8 cellular contexts compared by ENCODE assay signal in genomic region chr12:88299567-88300101, GRCh38.
DNase-seq lines count a peak whose midpoint lies in the region; ATAC-seq and TF ChIP-seq lines count a peak whose summit lies in the region.

No MANE protein-coding gene starts in this region.

- DNase-seq in cardiac muscle cell (ENCODE audit: low read depth in 1 of 2, low spot score in 1 of 2) (peak in 1 of 2 donors; percentile 93), Right ventricle myocardium superior (no peak), PC-9 (peak; percentile 71 to 87), type B pancreatic cell (ENCODE audit: extremely low spot score, unreplicated experiment) (no peak), mucosa of descending colon (no peak), NCI-H2029 (lab: John Stamatoyannopoulos, UW) (no peak)

- peak overlapping the region; percentile 8 for H3K27ac Mint-ChIP-seq in type B pancreatic cell

- no TSS peak for BruUV-seq in PC-9 (replicated peaks; lab: Mats Ljungman, UMichigan)

- intact Hi-C loops in Right ventricle myocardium superior (cut with DNase I) = no loop called here
- intact Hi-C loops in PC-9 (cut with micrococcal nuclease; ENCODE audit: unreplicated experiment) = loop anchor here (2.0 to 10.0 kb wide), 5 partner anchors 33 to 279 kb away; no protein-coding TSS in a partner anchor
- intact Hi-C loops in mucosa of descending colon (cut with DNase I, micrococcal nuclease) = no loop called here

- H3F3A ChIP-seq in PC-9 (ENCODE audit: insufficient read depth, low read depth) = peaks cover 25% of the 10 kb centered on the region

- POLR2A ChIA-PET in PC-9 (lab: Charles Lee; ENCODE audit: unreplicated experiment) = interaction anchor here (0.5 to 0.7 kb wide), 6 partner anchors 26 to 954 kb away, joined by 4 to 10 read pairs (median 6); no protein-coding TSS in a partner anchor

- H3K27ac ChIP-seq in cardiac muscle cell (peak overlapping the region; percentile 27), PC-9 (peak overlapping the region; percentile 98)

- peaks cover 22% of the 10 kb centered on the region for H3K4me1 Mint-ChIP-seq in type B pancreatic cell (ENCODE audit: unreplicated experiment)

- H3K36me3 Mint-ChIP-seq in type B pancreatic cell = no peaks in the 10 kb centered on the region

- H2AFZ ChIP-seq in PC-9 = peak overlapping the region; percentile 54; the same call in 1 of the 2 replicates

- H4K20me1 ChIP-seq in PC-9 (ENCODE audit: insufficient read depth) = no peaks in the 10 kb centered on the region

- H3K79me2 ChIP-seq in PC-9 (ENCODE audit: low read depth) = no peaks in the 10 kb centered on the region

- peaks cover 8% of the 10 kb centered on the region for H3K9me3 Mint-ChIP-seq in type B pancreatic cell

- H3K36me3 ChIP-seq in cardiac muscle cell = no peaks in the 10 kb centered on the region
- H3K36me3 ChIP-seq in PC-9 (ENCODE audit: low read depth) = no peaks in the 10 kb centered on the region
- H3K36me3 ChIP-seq in mucosa of descending colon (ENCODE audit: low read depth) = no peaks in the 10 kb centered on the region

- CTCF ChIA-PET in PC-9 (lab: Charles Lee) = interaction anchor here (0.6 to 1.0 kb wide), 2 partner anchors 26 to 277 kb away, joined by 3 to 4 read pairs; no protein-coding TSS in a partner anchor

- no peaks in the 10 kb centered on the region for H3K9me2 ChIP-seq in PC-9 (ENCODE audit: insufficient read depth)

- no peaks in the 10 kb centered on the region for H3K27me3 Mint-ChIP-seq in type B pancreatic cell

- TF ChIP-seq CTCF in cardiac muscle cell (IDR thresholded peaks at IDR 0.05; ENCODE audit: low read depth, low read length) (no peak), PC-9 (conservative IDR thresholded peaks at IDR 0.05) (no peak), type B pancreatic cell (conservative IDR thresholded peaks at IDR 0.05) (no peak), mucosa of descending colon (IDR thresholded peaks at IDR 0.05) (no peak)

- peak overlapping the region; percentile 48 for H3K4me2 ChIP-seq in PC-9

- H3K4me3 Mint-ChIP-seq in type B pancreatic cell = no peak overlapping the region

- H3K27me3 ChIP-seq in cardiac muscle cell (no peaks in the 10 kb centered on the region), PC-9 (ENCODE audit: insufficient read depth, low read depth) (no peaks in the 10 kb centered on the region)

- H3K9me3 ChIP-seq in cardiac muscle cell (ENCODE audit: low read depth) = no peaks in the 10 kb centered on the region
- H3K9me3 ChIP-seq in PC-9 (ENCODE audit: insufficient read depth, low read depth) = peaks cover 12% of the 10 kb centered on the region; the same call in 1 of the 2 replicates
- H3K9me3 ChIP-seq in mucosa of descending colon = no peaks in the 10 kb centered on the region

- H3K4me1 ChIP-seq in cardiac muscle cell (ENCODE audit: low read depth) (peaks cover 20% of the 10 kb centered on the region), PC-9 (replicated peaks; ENCODE audit: insufficient read depth) (peaks cover 37% of the 10 kb centered on the region), mucosa of descending colon (ENCODE audit: low read depth) (no peaks in the 10 kb centered on the region)

- H3K4me3 ChIP-seq in cardiac muscle cell = no peak overlapping the region
- H3K4me3 ChIP-seq in PC-9 = 0 out of 2 replicates have a peak overlapping the region, but pooled peaks have one; percentile 11
- H3K4me3 ChIP-seq in mucosa of descending colon = no peak overlapping the region

- ATAC-seq in Right ventricle myocardium superior (ENCODE audit: poor library complexity) (no peak), HG02870 (IDR thresholded peaks at IDR 0.05; ENCODE audit: unreplicated experiment) (peak; percentile 96), esophagus mucosa (peak; percentile 81), mucosa of descending colon (no peak)

Comparison
In these comparisons a context has a peak if more than half of its experiments do, and no peak if none do; other contexts are left out.
1. DNase-seq: peak in PC-9 (2 of 2); none in Right ventricle myocardium superior (single experiment), type B pancreatic cell (single experiment), mucosa of descending colon (0 of 3) and NCI-H2029 (single experiment).
2. ATAC-seq: peak in HG02870 (single experiment) and esophagus mucosa (single experiment); none in Right ventricle myocardium superior (single experiment) and mucosa of descending colon (single experiment).